Comparison of ENCODE assay signal across 24 cellular contexts in the genomic region with DNA sequence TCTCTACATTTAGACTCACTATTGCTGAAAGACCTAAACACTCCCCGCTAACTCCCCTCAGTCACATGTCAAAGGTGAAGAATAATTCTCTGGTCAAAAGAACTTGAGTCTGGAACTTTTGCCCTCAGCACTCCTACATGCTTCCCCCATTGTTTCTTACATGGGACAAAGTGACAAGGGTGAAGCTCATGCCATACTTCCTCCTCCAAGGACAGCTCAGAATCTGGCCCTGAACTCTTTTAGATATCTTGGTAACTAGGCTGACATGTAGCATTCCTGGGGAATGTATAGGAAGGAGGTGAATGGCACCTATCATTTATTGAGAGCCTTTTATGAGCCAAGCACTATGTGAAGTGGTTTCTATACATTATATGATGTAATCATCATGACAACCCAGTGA.
DNase-seq lines count a peak whose midpoint lies in the region; ATAC-seq, FAIRE-seq and TF ChIP-seq lines count a peak whose summit lies in the region.
"Had no signal": no experiment of that assay in that cellular context is flagged by ENCODE, and none has a peak within 500 bp of the region (broad histone marks: within the 10 kb centered on the region; RNA-seq: fewer than 3 reads in every experiment).

No MANE protein-coding gene starts in this region.

- no peaks in the 10 kb centered on the region for H3K4me1 Mint-ChIP-seq in activated CD8-positive, alpha-beta memory T cell treated with anti-CD3 and anti-CD28 coated beads, Interleukin-2, amount 10 ng/mL, durations not matched to agents 7 days and 5 days
- H3K4me1 Mint-ChIP-seq: CD14-positive monocyte; CD4-positive, CD25-positive, alpha-beta regulatory T cell had no signal

- no peaks in the 10 kb centered on the region for H3K9me3 ChIP-seq in mucosa of descending colon
- peaks cover 2% of the 10 kb centered on the region for H3K9me3 ChIP-seq in small intestine (ENCODE audit: control insufficient read depth, low read depth)
- no peaks in the 10 kb centered on the region for H3K9me3 ChIP-seq in thyroid gland
- H3K9me3 ChIP-seq: BE2C had no signal

- DNase-seq in left colon (no peak), mucosa of descending colon (no peak), small intestine (peak; percentile 76), thyroid gland (no peak), NCI-H146 (lab: John Stamatoyannopoulos, UW) (no peak), SW480 (ENCODE audit: low spot score) (no peak)
- no peak for DNase-seq in activated CD8-positive, alpha-beta memory T cell treated with anti-CD3 and anti-CD28 coated beads, Interleukin-2, amount 10 ng/mL, durations not matched to agents 7 days and 5 days
- DNase-seq: 8988T; ACHN; BE2C; C1 segment of cervical spinal cord; Caco-2; Calu3; CD4-positive, CD25-positive, alpha-beta regulatory T cell; CD8-positive, alpha-beta T cell; DMS79 treated with DMSO at 0.1 percent for 48 hours; GF-D8 had no signal

- H3K27ac ChIP-seq in small intestine (ENCODE audit: low read depth in 1 of 2, low read length in 1 of 2) (peak overlapping the region in 1 of 2 donors; percentile 57), thyroid gland (peak overlapping the region in 2 of 3 donors; percentile 37 to 52)
- H3K27ac ChIP-seq: BLaER1 had no signal

- peaks cover 8% of the 10 kb centered on the region for H3K4me1 ChIP-seq in mucosa of descending colon (ENCODE audit: low read depth)
- H3K4me1 ChIP-seq in small intestine (ENCODE audit: control insufficient read depth in 2 of 2, insufficient read depth in 1 of 2, low read depth in 1 of 2, low read length in 1 of 2): peaks cover 3 to 4% of the 10 kb centered on the region in 2 donors
- H3K4me1 ChIP-seq in thyroid gland: peaks cover 14 to 17% of the 10 kb centered on the region in 2 donors
- H3K4me1 ChIP-seq: BE2C, BLaER1, Caco-2 had no signal

- no peak for FAIRE-seq in small intestine (lab: Jason Lieb, UNC)
- FAIRE-seq: A204.1, D721Med, G401.6, GM12891 had no signal

- no peak for TF ChIP-seq POLR2A in thyroid gland (IDR thresholded peaks at IDR 0.05)

- TF ChIP-seq CTCF in mucosa of descending colon (IDR thresholded peaks at IDR 0.05) (no peak), thyroid gland (IDR thresholded peaks at IDR 0.05) (no peak)

- CTCF ChIA-PET in activated CD8-positive, alpha-beta memory T cell treated with anti-CD3 and anti-CD28 coated beads, Interleukin-2, amount 10 ng/mL, durations not matched to agents 7 days and 5 days (lab: Charles Lee): no interaction called here

- H3K4me3 ChIP-seq in mucosa of descending colon (no peak overlapping the region), small intestine (ENCODE audit: low read depth in 1 of 2, low read length in 2 of 2) (no peak overlapping the region), thyroid gland (replicated peaks in 1 of 3) (no peak overlapping the region)
- H3K4me3 ChIP-seq: BLaER1 had no signal

- H3K36me3 ChIP-seq in mucosa of descending colon (ENCODE audit: low read depth) (no peaks in the 10 kb centered on the region), small intestine (ENCODE audit: control insufficient read depth in 2 of 2, insufficient read depth in 2 of 2, low read length in 2 of 2) (peaks cover 0 to 8% of the 10 kb centered on the region in 2 donors), thyroid gland (peaks cover 0 to 7% of the 10 kb centered on the region in 2 donors)
- H3K36me3 ChIP-seq: BE2C had no signal

- H3K9me3 Mint-ChIP-seq in activated CD8-positive, alpha-beta memory T cell treated with anti-CD3 and anti-CD28 coated beads, Interleukin-2, amount 10 ng/mL, durations not matched to agents 7 days and 5 days (ENCODE audit: low read depth): no peaks in the 10 kb centered on the region

- peak; percentile 94 for ATAC-seq in left colon
- peak; percentile 72 for ATAC-seq in mucosa of descending colon
- no peak for ATAC-seq in HG03442 (IDR thresholded peaks at IDR 0.05; ENCODE audit: unreplicated experiment)
- no peak for ATAC-seq in activated CD8-positive, alpha-beta memory T cell treated with anti-CD3 and anti-CD28 coated beads, Interleukin-2, amount 10 ng/mL, durations not matched to agents 7 days and 5 days
- ATAC-seq: CD8-positive, alpha-beta T cell had no signal

- H3K36me3 Mint-ChIP-seq in activated CD8-positive, alpha-beta memory T cell treated with anti-CD3 and anti-CD28 coated beads, Interleukin-2, amount 10 ng/mL, durations not matched to agents 7 days and 5 days: no peaks in the 10 kb centered on the region
- H3K36me3 Mint-ChIP-seq: CD14-positive monocyte; CD4-positive, CD25-positive, alpha-beta regulatory T cell; CD8-positive, alpha-beta T cell had no signal

- no peak overlapping the region for H3K4me3 Mint-ChIP-seq in activated CD8-positive, alpha-beta memory T cell treated with anti-CD3 and anti-CD28 coated beads, Interleukin-2, amount 10 ng/mL, durations not matched to agents 7 days and 5 days
- H3K4me3 Mint-ChIP-seq: CD14-positive monocyte; CD4-positive, CD25-positive, alpha-beta regulatory T cell; CD8-positive, alpha-beta T cell had no signal

- intact Hi-C loops in left colon (cut with DNase I, micrococcal nuclease): no loop called here
- intact Hi-C loops in mucosa of descending colon (cut with DNase I, micrococcal nuclease): no loop called here
- intact Hi-C loops in thyroid gland (cut with DNase I): no loop called here

- no peak overlapping the region for H3K27ac Mint-ChIP-seq in activated CD8-positive, alpha-beta memory T cell treated with anti-CD3 and anti-CD28 coated beads, Interleukin-2, amount 10 ng/mL, durations not matched to agents 7 days and 5 days
- H3K27ac Mint-ChIP-seq: CD14-positive monocyte; CD4-positive, CD25-positive, alpha-beta regulatory T cell; CD8-positive, alpha-beta T cell had no signal

- WGBS in small intestine, 3 donors: 74 to 88% (median 82%) methylated on average over 1 of the region's 1 CpG
- WGBS in thyroid gland, 2 donors: 100% methylated on average over 1 of the region's 1 CpG

- H3K27me3 Mint-ChIP-seq in activated CD8-positive, alpha-beta memory T cell treated with anti-CD3 and anti-CD28 coated beads, Interleukin-2, amount 10 ng/mL, durations not matched to agents 7 days and 5 days: peaks cover 3% of the 10 kb centered on the region
- H3K27me3 Mint-ChIP-seq: CD4-positive, CD25-positive, alpha-beta regulatory T cell had no signal

- no peaks in the 10 kb centered on the region for H3K27me3 ChIP-seq in small intestine (ENCODE audit: control insufficient read depth in 2 of 2, insufficient read depth in 2 of 2, low read length in 2 of 2)
- H3K27me3 ChIP-seq in thyroid gland: no peaks in the 10 kb centered on the region
- H3K27me3 ChIP-seq: BE2C, BLaER1 had no signal

Comparison
In these comparisons a context has a peak if more than half of its experiments do, and no peak if none do; other contexts are left out.
1. ATAC-seq: peak in left colon (single experiment) and mucosa of descending colon (single experiment); none in HG03442 (single experiment) and activated CD8-positive, alpha-beta memory T cell treated with anti-CD3 and anti-CD28 coated beads, Interleukin-2, amount 10 ng/mL, durations not matched to agents 7 days and 5 days (single experiment).